Comparison of ENCODE assay signal across 29 cellular contexts in the genomic region with DNA sequence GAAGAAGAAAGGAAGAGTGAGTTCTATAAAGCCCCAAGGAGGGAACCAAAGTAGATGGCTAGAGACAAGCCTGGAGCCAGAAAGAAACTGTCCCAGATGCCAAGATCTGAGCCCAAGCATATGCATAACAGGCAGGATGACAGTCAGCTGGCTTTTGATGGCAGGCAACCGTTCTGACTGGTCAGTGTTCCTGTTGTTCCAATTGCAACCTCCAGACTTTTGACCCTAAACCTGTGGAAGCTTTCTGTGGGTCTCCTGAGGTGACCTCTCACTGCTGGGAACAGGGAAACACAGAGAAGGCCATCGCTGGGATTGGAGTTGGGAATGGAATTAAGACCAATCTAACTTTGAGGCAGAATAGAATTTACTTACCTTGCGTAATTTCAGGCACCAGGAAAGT. TPM values are rescaled to one million over a fixed set of nuclear protein-coding genes. Genes with fewer than 3 reads are reported as not detected.
"Had no signal": no experiment of that assay in that cellular context is flagged by ENCODE, and none has a peak within 500 bp of the region (broad histone marks: within the 10 kb centered on the region; RNA-seq: fewer than 3 reads in every experiment).

No MANE protein-coding gene starts in this region.

- H3K4me3 Mint-ChIP-seq: activated CD4-positive, alpha-beta T cell treated with anti-CD3 and anti-CD28 coated beads, Interleukin-2, amount 10 ng/mL, durations not matched to agents 24 days and 14 days; activated CD8-positive, alpha-beta T cell treated with anti-CD3 and anti-CD28 coated beads for 36 hours; activated naive CD4-positive, alpha-beta T cell treated with anti-CD3 and anti-CD28 coated beads, Interleukin-2, amount 50 U/mL, for 24 hours; activated naive CD8-positive, alpha-beta T cell treated with anti-CD3 and anti-CD28 coated beads, Interleukin-2, amount 10 ng/mL, durations not matched to agents 7 days and 5 days; activated T-cell treated with anti-CD3 and anti-CD28 coated beads, Interleukin-2, amount 50 U/mL, for 72 hours; activated T-helper 17 cell treated with anti-CD3 and anti-CD28 coated beads, Interleukin-2, amount 50 U/mL, for 72 hours; T-helper 1 cell treated with Interleukin-12 subunit alpha and Interleukin-12 subunit beta and Interleukin-4 antibody, amounts not matched to agents 30 μg/mL and 1 μg/mL, for 36 hours; T-helper 2 cell treated with Interferon-gamma antibody and Interleukin-4, amounts not matched to agents 5 μg/mL and 100 μg/mL, for 36 hours had no signal

- H3K4me1 ChIP-seq: ascending aorta had no signal

- DNase-seq: activated CD4-positive, alpha-beta T cell treated with anti-CD3 and anti-CD28 coated beads, Interleukin-2, amount 10 ng/mL, durations not matched to agents 24 days and 14 days; activated CD4-positive, alpha-beta T cell treated with anti-CD3 and anti-CD28 coated beads, Interleukin-2, amount 50 U/mL, for 4 hours; activated CD8-positive, alpha-beta T cell treated with anti-CD3 and anti-CD28 coated beads for 36 hours; activated effector memory CD4-positive, alpha-beta T cell treated with anti-CD3 and anti-CD28 coated beads, Interleukin-2, amount 50 U/mL, for 16 hours; activated naive CD4-positive, alpha-beta T cell; activated naive CD8-positive, alpha-beta T cell treated with anti-CD3 and anti-CD28 coated beads, Interleukin-2, amount 10 ng/mL, durations not matched to agents 7 days and 5 days; activated T-cell treated with anti-CD3 and anti-CD28 coated beads, Interleukin-2, amount 50 U/mL, for 1 hour; activated T-cell treated with anti-CD3 and anti-CD28 coated beads, Interleukin-2, amount 50 U/mL, for 72 hours; Kasumi-1; KG1; MG63; NCI-H1048; NCI-H1105 treated with DMSO at 0.1 percent for 48 hours; NCI-H1436; NCI-H1694; NCI-H1930; NCI-H2081 treated with DMSO at 0.1 percent for 48 hours; NCI-H345; NCI-H524 treated with DMSO at 0.1 percent for 48 hours; SHP77 treated with DMSO at 0.1 percent for 48 hours; SK-N-SH had no signal

- H3K4me1 Mint-ChIP-seq: activated CD4-positive, alpha-beta T cell treated with anti-CD3 and anti-CD28 coated beads, Interleukin-2, amount 10 ng/mL, durations not matched to agents 24 days and 14 days; activated naive CD4-positive, alpha-beta T cell treated with anti-CD3 and anti-CD28 coated beads, Interleukin-2, amount 50 U/mL, for 24 hours; activated naive CD8-positive, alpha-beta T cell treated with anti-CD3 and anti-CD28 coated beads, Interleukin-2, amount 10 ng/mL, durations not matched to agents 7 days and 5 days; activated T-helper 17 cell treated with anti-CD3 and anti-CD28 coated beads, Interleukin-2, amount 50 U/mL, for 72 hours had no signal

- H3K4me3 ChIP-seq: ascending aorta, cardiac muscle cell, MG63, SJSA1 had no signal

- H3K36me3 Mint-ChIP-seq: activated naive CD4-positive, alpha-beta T cell treated with anti-CD3 and anti-CD28 coated beads, Interleukin-2, amount 50 U/mL, for 24 hours; activated naive CD8-positive, alpha-beta T cell treated with anti-CD3 and anti-CD28 coated beads, Interleukin-2, amount 10 ng/mL, durations not matched to agents 7 days and 5 days had no signal

- H3K9me3 ChIP-seq: ascending aorta, MG63, SJSA1, SK-N-SH had no signal

- ATAC-seq: activated CD8-positive, alpha-beta T cell treated with anti-CD3 and anti-CD28 coated beads for 36 hours; activated T-cell treated with anti-CD3 and anti-CD28 coated beads, Interleukin-2, amount 50 U/mL, for 72 hours; activated T-helper 17 cell treated with anti-CD3 and anti-CD28 coated beads, Interleukin-2, amount 50 U/mL, for 72 hours; Panc1 had no signal

- H3K36me3 ChIP-seq: cardiac muscle cell, MG63, SJSA1 had no signal

- H3K27ac ChIP-seq: ascending aorta, cardiac muscle cell, SJSA1 had no signal

- H3K9me3 Mint-ChIP-seq: activated CD4-positive, alpha-beta T cell treated with anti-CD3 and anti-CD28 coated beads, Interleukin-2, amount 10 ng/mL, durations not matched to agents 24 days and 14 days; activated CD8-positive, alpha-beta T cell treated with anti-CD3 and anti-CD28 coated beads for 36 hours; activated naive CD4-positive, alpha-beta T cell treated with anti-CD3 and anti-CD28 coated beads, Interleukin-2, amount 50 U/mL, for 24 hours; activated naive CD8-positive, alpha-beta T cell treated with anti-CD3 and anti-CD28 coated beads, Interleukin-2, amount 10 ng/mL, durations not matched to agents 7 days and 5 days; activated T-cell treated with anti-CD3 and anti-CD28 coated beads, Interleukin-2, amount 50 U/mL, for 72 hours; activated T-helper 17 cell treated with anti-CD3 and anti-CD28 coated beads, Interleukin-2, amount 50 U/mL, for 72 hours; T-helper 1 cell treated with Interleukin-12 subunit alpha and Interleukin-12 subunit beta and Interleukin-4 antibody, amounts not matched to agents 30 μg/mL and 1 μg/mL, for 36 hours; T-helper 2 cell treated with Interferon-gamma antibody and Interleukin-4, amounts not matched to agents 5 μg/mL and 100 μg/mL, for 36 hours had no signal

- H3K27ac Mint-ChIP-seq: activated CD4-positive, alpha-beta T cell treated with anti-CD3 and anti-CD28 coated beads, Interleukin-2, amount 10 ng/mL, durations not matched to agents 24 days and 14 days; activated CD8-positive, alpha-beta T cell treated with anti-CD3 and anti-CD28 coated beads for 36 hours; activated naive CD4-positive, alpha-beta T cell treated with anti-CD3 and anti-CD28 coated beads, Interleukin-2, amount 50 U/mL, for 24 hours; activated naive CD8-positive, alpha-beta T cell treated with anti-CD3 and anti-CD28 coated beads, Interleukin-2, amount 10 ng/mL, durations not matched to agents 7 days and 5 days; activated T-cell treated with anti-CD3 and anti-CD28 coated beads, Interleukin-2, amount 50 U/mL, for 72 hours; activated T-helper 17 cell treated with anti-CD3 and anti-CD28 coated beads, Interleukin-2, amount 50 U/mL, for 72 hours; T-helper 1 cell treated with Interleukin-12 subunit alpha and Interleukin-12 subunit beta and Interleukin-4 antibody, amounts not matched to agents 30 μg/mL and 1 μg/mL, for 36 hours; T-helper 2 cell treated with Interferon-gamma antibody and Interleukin-4, amounts not matched to agents 5 μg/mL and 100 μg/mL, for 36 hours had no signal

- H3K27me3 ChIP-seq: ascending aorta had no signal

RNA-seq across cellular contexts. Expression of a gene that starts 21.6 kb away (rescaled TPM):
- total RNA-seq: activated CD4-positive, alpha-beta T cell treated with anti-CD3 and anti-CD28 coated beads, Interleukin-2, amount 10 ng/mL, durations not matched to agents 24 days and 14 days; activated CD8-positive, alpha-beta T cell treated with anti-CD3 and anti-CD28 coated beads for 36 hours; activated naive CD8-positive, alpha-beta T cell treated with anti-CD3 and anti-CD28 coated beads, Interleukin-2, amount 10 ng/mL, durations not matched to agents 7 days and 5 days; activated T-cell treated with anti-CD3 and anti-CD28 coated beads, Interleukin-2, amount 50 U/mL, for 72 hours; activated T-helper 17 cell treated with anti-CD3 and anti-CD28 coated beads, Interleukin-2, amount 50 U/mL, for 72 hours; cardiac muscle cell had no signal
